Comparison of ENCODE assay signal across 8 cellular contexts in the genomic region with DNA sequence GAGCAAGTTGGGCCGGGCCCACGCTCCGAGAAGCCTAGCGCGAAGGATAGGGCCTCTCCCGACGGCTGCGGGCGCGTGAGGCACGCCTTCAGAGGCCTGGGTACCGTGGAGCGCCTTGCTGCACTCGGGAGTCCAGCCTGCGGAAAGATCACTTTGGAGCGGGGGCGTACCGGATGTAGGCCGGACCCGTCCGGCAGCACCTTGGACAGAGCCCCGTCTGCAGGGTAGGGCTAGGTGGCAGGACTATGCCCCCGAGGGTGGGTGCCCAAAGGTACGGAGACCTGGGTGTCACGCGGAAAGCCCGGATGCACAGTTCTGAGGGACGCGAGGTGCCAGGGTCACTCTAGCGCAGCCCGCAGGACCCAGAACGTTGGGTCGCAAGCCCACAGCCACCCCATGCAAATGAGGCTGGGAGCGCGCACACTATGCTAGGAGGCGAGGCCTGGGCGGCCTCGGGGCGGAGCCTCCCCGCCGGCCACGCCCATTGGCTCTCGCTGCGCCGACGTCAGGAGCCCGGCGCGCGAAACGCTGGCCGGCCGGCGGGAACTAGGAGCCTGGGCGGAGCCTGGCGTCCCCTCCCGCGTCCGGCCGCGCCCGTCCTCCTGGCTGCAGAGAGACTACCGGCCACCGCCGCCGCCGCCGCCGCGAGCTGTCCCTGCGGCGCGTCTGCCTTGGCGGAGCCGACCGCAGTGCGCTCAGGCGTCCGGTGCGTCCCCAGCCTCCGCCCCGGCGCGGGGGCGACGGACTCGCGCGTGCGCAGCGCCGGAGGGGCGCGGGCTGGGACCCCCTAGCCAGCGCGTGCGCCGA. TPM values are rescaled to one million over a fixed set of nuclear protein-coding genes. Genes with fewer than 3 reads are reported as not detected.
DNase-seq lines count a peak whose midpoint lies in the region; ATAC-seq and TF ChIP-seq lines count a peak whose summit lies in the region.

Gene PAQR4 (plus strand): TSS at position 611 of the 807 bp plus-strand sequence. CDS start 327 bp downstream, outside the sequence.

- peak; percentile 70 for ATAC-seq in thoracic aorta (ENCODE audit: insufficient number of reproducible peaks, low FRiP score, low read depth)

- no peaks in the 10 kb centered on the region for H3K9me3 ChIP-seq in thoracic aorta

- CTCF ChIA-PET in GM10248 (lab: Yijun Ruan, JAX), result interaction anchor here (0.6 to 2.0 kb wide), 7 partner anchors 9 to 152 kb away, joined by 3 to 9 read pairs (median 4); partner anchors contain the start of gene PKMYT1

- H3K4me1 ChIP-seq in thoracic aorta (ENCODE audit: control insufficient read depth in 1 of 2, low read depth in 2 of 2), result peaks cover 23 to 42% of the 10 kb centered on the region in 2 donors

- H3K27me3 Mint-ChIP-seq in HFFc6 (ENCODE audit: insufficient read depth) (peaks cover 20% of the 10 kb centered on the region), glutamatergic neuron (ENCODE audit: unreplicated experiment) (peaks cover 9% of the 10 kb centered on the region), osteocyte (ENCODE audit: unreplicated experiment) (peaks cover 2% of the 10 kb centered on the region)
- peaks cover 9% of the 10 kb centered on the region for H3K27me3 Mint-ChIP-seq in activated naive CD8-positive, alpha-beta T cell

- peak; percentile 96 for DNase-seq in GM10248 (ENCODE audit: extremely low spot score)
- peak; percentile 72 for DNase-seq in HFFc6
- peak; percentile 92 for DNase-seq in NB4 (ENCODE audit: low read depth)
- DNase-seq in SKM-1 (lab: John Stamatoyannopoulos, UW; ENCODE audit: unreplicated experiment), result peak; percentile 78
- peak; percentile 92 for DNase-seq in glutamatergic neuron
- DNase-seq in osteocyte (ENCODE audit: extremely low spot score, unreplicated experiment), result peak; percentile 95
- no peak for DNase-seq in thoracic aorta (ENCODE audit: low spot score)

- H3K4me3 Mint-ChIP-seq in HFFc6 (peak within 1 kb of the TSS; percentile 73), glutamatergic neuron (ENCODE audit: unreplicated experiment) (peak within 1 kb of the TSS; percentile 83), osteocyte (ENCODE audit: unreplicated experiment) (peak within 1 kb of the TSS; percentile 68)
- peak within 1 kb of the TSS; percentile 75 for H3K4me3 Mint-ChIP-seq in activated naive CD8-positive, alpha-beta T cell

- H3K4me1 Mint-ChIP-seq in HFFc6 (ENCODE audit: low read depth) (peaks cover 8% of the 10 kb centered on the region; the same call in 1 of the 2 replicates), glutamatergic neuron (ENCODE audit: low read depth, unreplicated experiment) (peaks cover 11% of the 10 kb centered on the region), osteocyte (ENCODE audit: unreplicated experiment) (peaks cover 19% of the 10 kb centered on the region)
- peaks cover 25% of the 10 kb centered on the region for H3K4me1 Mint-ChIP-seq in activated naive CD8-positive, alpha-beta T cell (ENCODE audit: low read depth)

- H3K36me3 Mint-ChIP-seq in HFFc6 (ENCODE audit: low read depth), result no peaks in the 10 kb centered on the region
- H3K36me3 Mint-ChIP-seq in activated naive CD8-positive, alpha-beta T cell, result no peaks in the 10 kb centered on the region
- no peaks in the 10 kb centered on the region for H3K36me3 Mint-ChIP-seq in glutamatergic neuron (ENCODE audit: unreplicated experiment)
- H3K36me3 Mint-ChIP-seq in osteocyte (ENCODE audit: unreplicated experiment), result no peaks in the 10 kb centered on the region

- POLR2A ChIA-PET in GM10248 (lab: Yijun Ruan, JAX), result no interaction called here

- peak within 1 kb of the TSS; percentile 67 for H3K4me3 ChIP-seq in NB4 (ENCODE audit: low read depth, low read length)
- H3K4me3 ChIP-seq in thoracic aorta, result peak within 1 kb of the TSS; percentile 83

- TF ChIP-seq POLR2A in NB4 (IDR thresholded peaks at IDR 0.05; ENCODE audit: extremely low read depth, insufficient read length), result peak; percentile 53

- H3K27ac Mint-ChIP-seq in HFFc6 (no peak within 1 kb of the TSS), glutamatergic neuron (ENCODE audit: unreplicated experiment) (peak within 1 kb of the TSS; percentile 88), osteocyte (ENCODE audit: unreplicated experiment) (no peak within 1 kb of the TSS)
- H3K27ac Mint-ChIP-seq in activated naive CD8-positive, alpha-beta T cell, result no peak within 1 kb of the TSS

- H3K27ac ChIP-seq in thoracic aorta, result no peak within 1 kb of the TSS

- TF ChIP-seq CTCF in GM10248 (IDR thresholded peaks at IDR 0.05; ENCODE audit: control extremely low read depth, extremely low read depth, low read depth, missing control alignments) (no peak), HFFc6 (IDR thresholded peaks at IDR 0.05) (no peak), NB4 (IDR thresholded peaks at IDR 0.05; ENCODE audit: low read depth, low read length) (no peak), glutamatergic neuron (IDR thresholded peaks at IDR 0.05; ENCODE audit: partially characterized antibody, unreplicated experiment) (no peak), osteocyte (IDR thresholded peaks at IDR 0.05) (no peak), thoracic aorta (IDR thresholded peaks at IDR 0.05) (no peak)

- H3K9me3 Mint-ChIP-seq in HFFc6 (0 out of 2 replicates have a peak, but pooled peaks cover 6% of the 10 kb centered on the region), glutamatergic neuron (ENCODE audit: unreplicated experiment) (peaks cover 4% of the 10 kb centered on the region), osteocyte (ENCODE audit: unreplicated experiment) (no peaks in the 10 kb centered on the region)
- no peaks in the 10 kb centered on the region for H3K9me3 Mint-ChIP-seq in activated naive CD8-positive, alpha-beta T cell (ENCODE audit: low read depth)

- peaks cover 22% of the 10 kb centered on the region for H3K27me3 ChIP-seq in thoracic aorta (replicated peaks; ENCODE audit: insufficient read depth)

- no peaks in the 10 kb centered on the region for H3K36me3 ChIP-seq in thoracic aorta

RNA-seq across cellular contexts. Expression of gene PAQR4, which starts in this region (rescaled TPM):
- total RNA-seq in HFFc6 (2021; fragmentation: NEBNext Ultra II Directional; extraction: Animal tissue kit (Norgen Biotek cat#: 25700)), result 10 to 100 TPM in 5 of 6 experiments, 1 to 10 TPM in 1; 5.7 to 16.5 (median 13.7) TPM
- total RNA-seq in glutamatergic neuron (ENCODE audit: unreplicated experiment), result 69.1 TPM
- 8.4 and 11.9 TPM in 2 replicates for total RNA-seq in osteocyte
- 1 to 10 TPM; 3.1 to 5.8 TPM for total RNA-seq in thoracic aorta
